1 cellular context compared by ENCODE assay signal in the genomic region with DNA sequence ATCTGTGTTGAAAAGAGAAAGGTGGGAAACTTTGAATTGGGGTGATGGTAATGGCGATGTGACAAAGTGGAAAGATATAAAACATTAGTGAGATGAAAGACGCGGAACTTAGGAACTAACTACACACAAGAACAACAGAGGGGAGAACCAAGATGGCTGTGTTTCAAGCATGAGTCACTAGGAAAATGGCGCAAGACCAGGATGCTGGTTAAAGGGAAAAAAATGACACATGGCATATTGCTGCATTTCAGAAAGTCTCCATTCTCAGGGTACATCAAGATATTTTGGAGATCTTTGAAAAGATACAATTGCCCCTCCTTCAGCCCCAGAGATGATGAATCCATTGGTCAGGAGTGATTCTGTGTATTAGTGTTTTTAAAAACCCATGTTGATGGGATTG.
TF ChIP-seq lines count a peak whose summit lies in the region.

No MANE protein-coding gene starts in this region.

TF ChIP-seq in GM23338, 12 proteins besides CTCF, POLR2A, EP300 and RAD21 (continued from another document):
- TF ChIP-seq, protein P1, sequence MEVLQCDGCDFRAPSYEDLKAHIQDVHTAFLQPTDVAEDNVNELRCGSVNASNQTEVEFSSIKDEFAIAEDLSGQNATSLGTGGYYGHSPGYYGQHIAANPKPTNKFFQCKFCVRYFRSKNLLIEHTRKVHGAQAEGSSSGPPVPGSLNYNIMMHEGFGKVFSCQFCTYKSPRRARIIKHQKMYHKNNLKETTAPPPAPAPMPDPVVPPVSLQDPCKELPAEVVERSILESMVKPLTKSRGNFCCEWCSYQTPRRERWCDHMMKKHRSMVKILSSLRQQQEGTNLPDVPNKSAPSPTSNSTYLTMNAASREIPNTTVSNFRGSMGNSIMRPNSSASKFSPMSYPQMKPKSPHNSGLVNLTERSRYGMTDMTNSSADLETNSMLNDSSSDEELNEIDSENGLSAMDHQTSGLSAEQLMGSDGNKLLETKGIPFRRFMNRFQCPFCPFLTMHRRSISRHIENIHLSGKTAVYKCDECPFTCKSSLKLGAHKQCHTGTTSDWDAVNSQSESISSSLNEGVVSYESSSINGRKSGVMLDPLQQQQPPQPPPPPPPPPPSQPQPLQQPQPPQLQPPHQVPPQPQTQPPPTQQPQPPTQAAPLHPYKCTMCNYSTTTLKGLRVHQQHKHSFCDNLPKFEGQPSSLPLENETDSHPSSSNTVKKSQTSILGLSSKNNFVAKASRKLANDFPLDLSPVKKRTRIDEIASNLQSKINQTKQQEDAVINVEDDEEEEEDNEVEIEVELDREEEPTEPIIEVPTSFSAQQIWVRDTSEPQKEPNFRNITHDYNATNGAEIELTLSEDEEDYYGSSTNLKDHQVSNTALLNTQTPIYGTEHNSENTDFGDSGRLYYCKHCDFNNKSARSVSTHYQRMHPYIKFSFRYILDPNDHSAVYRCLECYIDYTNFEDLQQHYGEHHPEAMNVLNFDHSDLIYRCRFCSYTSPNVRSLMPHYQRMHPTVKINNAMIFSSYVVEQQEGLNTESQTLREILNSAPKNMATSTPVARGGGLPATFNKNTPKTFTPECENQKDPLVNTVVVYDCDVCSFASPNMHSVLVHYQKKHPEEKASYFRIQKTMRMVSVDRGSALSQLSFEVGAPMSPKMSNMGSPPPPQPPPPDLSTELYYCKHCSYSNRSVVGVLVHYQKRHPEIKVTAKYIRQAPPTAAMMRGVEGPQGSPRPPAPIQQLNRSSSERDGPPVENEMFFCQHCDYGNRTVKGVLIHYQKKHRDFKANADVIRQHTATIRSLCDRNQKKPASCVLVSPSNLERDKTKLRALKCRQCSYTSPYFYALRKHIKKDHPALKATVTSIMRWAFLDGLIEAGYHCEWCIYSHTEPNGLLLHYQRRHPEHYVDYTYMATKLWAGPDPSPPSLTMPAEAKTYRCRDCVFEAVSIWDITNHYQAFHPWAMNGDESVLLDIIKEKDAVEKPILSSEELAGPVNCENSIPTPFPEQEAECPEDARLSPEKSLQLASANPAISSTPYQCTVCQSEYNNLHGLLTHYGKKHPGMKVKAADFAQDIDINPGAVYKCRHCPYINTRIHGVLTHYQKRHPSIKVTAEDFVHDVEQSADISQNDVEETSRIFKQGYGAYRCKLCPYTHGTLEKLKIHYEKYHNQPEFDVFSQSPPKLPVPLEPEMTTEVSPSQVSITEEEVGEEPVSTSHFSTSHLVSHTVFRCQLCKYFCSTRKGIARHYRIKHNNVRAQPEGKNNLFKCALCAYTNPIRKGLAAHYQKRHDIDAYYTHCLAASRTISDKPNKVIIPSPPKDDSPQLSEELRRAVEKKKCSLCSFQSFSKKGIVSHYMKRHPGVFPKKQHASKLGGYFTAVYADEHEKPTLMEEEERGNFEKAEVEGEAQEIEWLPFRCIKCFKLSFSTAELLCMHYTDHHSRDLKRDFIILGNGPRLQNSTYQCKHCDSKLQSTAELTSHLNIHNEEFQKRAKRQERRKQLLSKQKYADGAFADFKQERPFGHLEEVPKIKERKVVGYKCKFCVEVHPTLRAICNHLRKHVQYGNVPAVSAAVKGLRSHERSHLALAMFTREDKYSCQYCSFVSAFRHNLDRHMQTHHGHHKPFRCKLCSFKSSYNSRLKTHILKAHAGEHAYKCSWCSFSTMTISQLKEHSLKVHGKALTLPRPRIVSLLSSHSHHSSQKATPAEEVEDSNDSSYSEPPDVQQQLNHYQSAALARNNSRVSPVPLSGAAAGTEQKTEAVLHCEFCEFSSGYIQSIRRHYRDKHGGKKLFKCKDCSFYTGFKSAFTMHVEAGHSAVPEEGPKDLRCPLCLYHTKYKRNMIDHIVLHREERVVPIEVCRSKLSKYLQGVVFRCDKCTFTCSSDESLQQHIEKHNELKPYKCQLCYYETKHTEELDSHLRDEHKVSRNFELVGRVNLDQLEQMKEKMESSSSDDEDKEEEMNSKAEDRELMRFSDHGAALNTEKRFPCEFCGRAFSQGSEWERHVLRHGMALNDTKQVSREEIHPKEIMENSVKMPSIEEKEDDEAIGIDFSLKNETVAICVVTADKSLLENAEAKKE (CRISPR knock-in tag; IDR thresholded peaks at IDR 0.05), result no peak
TF ChIP-seq in GM23338: peak in this region for 0.
